ENCODE assay signal across 9 cellular contexts in the genomic region with DNA sequence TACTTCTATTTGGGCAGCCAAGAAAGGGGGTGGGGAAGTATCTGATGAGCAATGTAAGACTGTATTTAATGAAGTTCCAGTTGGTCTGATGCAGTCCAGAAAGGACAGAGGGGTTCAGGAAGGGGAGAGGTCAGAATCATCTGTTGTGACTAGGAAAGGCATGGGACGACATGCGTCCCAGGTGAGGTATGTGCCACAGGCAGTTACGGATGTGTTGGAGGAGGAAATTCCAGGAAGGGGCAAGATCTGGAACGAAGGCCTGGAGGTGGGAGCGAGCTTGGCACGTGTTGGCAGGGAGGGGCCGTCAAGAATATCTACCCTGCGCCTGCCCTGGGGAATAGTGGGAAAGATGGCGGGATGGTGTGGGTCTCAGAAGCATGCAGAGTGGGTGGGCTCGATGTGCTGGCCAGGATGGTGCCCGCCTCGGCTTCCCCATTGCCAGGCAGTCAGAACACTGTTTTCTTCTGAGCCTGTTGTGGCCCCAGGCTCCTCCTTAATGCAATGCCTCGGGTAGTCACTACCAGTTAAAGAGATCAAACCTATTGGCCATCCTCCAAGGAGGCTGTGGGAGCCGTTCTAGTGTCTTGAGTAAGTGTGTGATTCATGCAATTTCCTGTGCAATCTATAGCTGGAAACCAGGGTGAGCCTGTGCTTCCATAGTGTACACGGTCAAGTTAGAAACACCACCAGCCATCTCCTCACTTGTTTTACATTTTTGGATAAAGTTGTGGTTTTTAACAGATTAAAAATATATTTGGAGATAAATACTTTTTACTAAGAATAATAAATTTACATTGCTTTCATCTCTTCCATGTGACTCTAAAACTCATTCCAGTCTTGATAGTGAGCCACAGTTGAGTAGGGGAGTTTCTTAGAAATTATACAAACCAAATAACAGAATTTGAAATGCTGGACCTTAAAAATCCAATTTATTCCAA. TPM values are rescaled to one million over a fixed set of nuclear protein-coding genes. Genes with fewer than 3 reads are reported as not detected.
DNase-seq lines count a peak whose midpoint lies in the region; ATAC-seq, FAIRE-seq and TF ChIP-seq lines count a peak whose summit lies in the region.
"Had no signal": no experiment of that assay in that cellular context is flagged by ENCODE, and none has a peak within 500 bp of the region (broad histone marks: within the 10 kb centered on the region; RNA-seq: fewer than 3 reads in every experiment).

No MANE protein-coding gene starts in this region.

- H3K9me3 ChIP-seq in liver (ENCODE audit: control insufficient read depth in 4 of 4, low read length in 3 of 4), result no peaks in the 10 kb centered on the region
- H3K9me3 ChIP-seq in HepG2 (ENCODE audit: low read length), result no peaks in the 10 kb centered on the region
- H3K9me3 ChIP-seq in left lung, result no peaks in the 10 kb centered on the region

- FAIRE-seq in HepG2 (lab: Jason Lieb, UNC), result no peak
- FAIRE-seq: G401.6 had no signal

- TF ChIP-seq RAD21 in liver (IDR thresholded peaks at IDR 0.05) (no peak), HepG2 (CRISPR knock-in tag; IDR thresholded peaks at IDR 0.05) (no peak)

- H3K36me3 ChIP-seq in liver (ENCODE audit: control insufficient read depth in 4 of 4, insufficient read depth in 3 of 4, low read depth in 1 of 4, low read length in 3 of 4) (no peaks in the 10 kb centered on the region), HepG2 (replicated peaks in 1 of 2; ENCODE audit: control insufficient read depth in 1 of 2, insufficient read depth in 2 of 2, low read length in 2 of 2) (no peaks in the 10 kb centered on the region), left lung (peaks cover 0 to 13% of the 10 kb centered on the region in 2 donors)

- POLR2A ChIA-PET in HepG2 (lab: Yijun Ruan, JAX), result no interaction called here
- POLR2A ChIA-PET in naive thymus-derived CD8-positive, alpha-beta T cell (lab: Charles Lee), result no interaction called here

- H3K9ac ChIP-seq in liver (ENCODE audit: low read depth in 1 of 2, low read length in 2 of 2) (no peak overlapping the region), HepG2 (ENCODE audit: insufficient read depth, low read depth, low read length) (no peak overlapping the region)

- H3K4me1 ChIP-seq in liver (ENCODE audit: control insufficient read depth in 4 of 4, insufficient read depth in 4 of 4, low read length in 3 of 4), result peaks cover 0 to 3% (median 0%) of the 10 kb centered on the region in 4 donors
- H3K4me1 ChIP-seq in HepG2 (ENCODE audit: insufficient read depth, low read length), result peaks cover 23% of the 10 kb centered on the region
- peaks cover 35 to 63% of the 10 kb centered on the region in 2 donors for H3K4me1 ChIP-seq in left lung

- H2AFZ ChIP-seq in HepG2 (ENCODE audit: low read length), result no peak overlapping the region

- 76% methylated on average over 15 of the region's 15 CpGs for WGBS in liver
- WGBS in HepG2 (ENCODE audit: low lambda C conversion rate), result 65% methylated on average over 12 of the region's 15 CpGs

- no peaks in the 10 kb centered on the region for H3K27me3 ChIP-seq in liver (ENCODE audit: control insufficient read depth in 4 of 4, insufficient read depth in 4 of 4, low read length in 3 of 4)
- H3K27me3 ChIP-seq in HepG2 (ENCODE audit: control insufficient read depth in 1 of 2, insufficient read depth in 2 of 2, low read length in 2 of 2), result no peaks in the 10 kb centered on the region
- no peaks in the 10 kb centered on the region for H3K27me3 ChIP-seq in left lung

- no peaks in the 10 kb centered on the region for H3K36me3 Mint-ChIP-seq in naive thymus-derived CD8-positive, alpha-beta T cell

- DNase-seq in HepG2 (ENCODE audit: low spot score) (no peak), astrocyte of the cerebellum (ENCODE audit: low read depth) (peak; percentile 96), left lung (peak in 1 of 2 donors; percentile 81), NAMALWA (ENCODE audit: low spot score) (no peak), DMS153 (lab: John Stamatoyannopoulos, UW) (no peak)
- no peak for DNase-seq in naive thymus-derived CD8-positive, alpha-beta T cell

- H3K4me3 Mint-ChIP-seq in naive thymus-derived CD8-positive, alpha-beta T cell, result no peak overlapping the region

- ATAC-seq in HepG2 (no peak), left lung (peak; percentile 52), HG03108 (IDR thresholded peaks at IDR 0.05; ENCODE audit: unreplicated experiment) (no peak)
- ATAC-seq in naive thymus-derived CD8-positive, alpha-beta T cell, result no peak

- peaks cover 2 to 19% (median 4%) of the 10 kb centered on the region in 5 donors for H3K27me3 Mint-ChIP-seq in naive thymus-derived CD8-positive, alpha-beta T cell

- H3K9me3 Mint-ChIP-seq in naive thymus-derived CD8-positive, alpha-beta T cell, result peaks cover 0 to 8% (median 0%) of the 10 kb centered on the region in 9 donors

- no peak overlapping the region for H3K27ac Mint-ChIP-seq in naive thymus-derived CD8-positive, alpha-beta T cell

- H3K27ac ChIP-seq in liver (ENCODE audit: low read depth in 1 of 2, low read length in 2 of 2), result peak overlapping the region; percentile 70 to 85
- H3K27ac ChIP-seq in HepG2 (ENCODE audit: extremely low read length, insufficient read depth, low read length), result no peak overlapping the region
- peak overlapping the region; percentile 69 to 91 for H3K27ac ChIP-seq in left lung

- no peak for TF ChIP-seq POLR2A in HepG2 (IDR thresholded peaks at IDR 0.05; ENCODE audit: insufficient read depth in 1 of 2, low read depth in 2 of 2, low read length in 2 of 2)

- BruUV-seq in HepG2 (replicated peaks; lab: Mats Ljungman, UMichigan), result no TSS peak

- H3K79me2 ChIP-seq in HepG2 (ENCODE audit: insufficient read depth, low read length), result no peaks in the 10 kb centered on the region

- no peaks in the 10 kb centered on the region for H4K20me1 ChIP-seq in HepG2 (ENCODE audit: insufficient read depth, low read length)

- no peak for TF ChIP-seq CTCF in liver (IDR thresholded peaks at IDR 0.05; ENCODE audit: low read depth, low read length, missing input control)
- TF ChIP-seq CTCF in HepG2 (CRISPR knock-in tag; IDR thresholded peaks at IDR 0.05), result no peak
- no peak for TF ChIP-seq CTCF in astrocyte of the cerebellum (IDR thresholded peaks at IDR 0.05; ENCODE audit: low read depth, low read length, missing control alignments)
- no peak for TF ChIP-seq CTCF in left lung (IDR thresholded peaks at IDR 0.05)

- no peak overlapping the region for H3K4me2 ChIP-seq in HepG2 (ENCODE audit: low read depth, low read length)

- H3K4me1 Mint-ChIP-seq in naive thymus-derived CD8-positive, alpha-beta T cell, result peaks cover 0 to 13% (median 2%) of the 10 kb centered on the region in 4 donors

- in situ Hi-C loops in HepG2 (cut with HindIII; ENCODE audit: extremely low pct_ligation_motif_present, low pct_unique_long_range_greater_than_20kb), result no loop called here
- in situ Hi-C loops in astrocyte of the cerebellum (cut with HindIII; ENCODE audit: low sequenced_read_pairs), result no loop called here

- CTCF ChIA-PET in HepG2 (lab: Yijun Ruan, JAX; ENCODE audit: low intra/inter-chr PET ratio, low total read pairs), result no interaction called here

- H3K4me3 ChIP-seq in liver (ENCODE audit: low read depth in 1 of 3, low read length in 3 of 3) (no peak overlapping the region), HepG2 (replicated peaks in 1 of 3; ENCODE audit: insufficient read depth in 1 of 3, low read depth in 2 of 3, low read length in 3 of 3) (no peak overlapping the region), astrocyte of the cerebellum (ENCODE audit: low read depth, low read length) (no peak overlapping the region), left lung (no peak overlapping the region)

- intact Hi-C loops in HepG2 (cut with micrococcal nuclease; ENCODE audit: unreplicated experiment) (no loop called here), left lung (cut with DNase I) (no loop called here)

- TF ChIP-seq EP300 in HepG2 (IDR thresholded peaks at IDR 0.05; ENCODE audit: low read depth in 2 of 2, low read length in 2 of 2) (no peak), HepG2 (CRISPR knock-in tag; IDR thresholded peaks at IDR 0.05; ENCODE audit: borderline replicate concordance) (no peak)

TF ChIP-seq in liver, 16 proteins besides CTCF, POLR2A, EP300 and RAD21 (continues in another document):
- TF ChIP-seq YY1 (IDR thresholded peaks at IDR 0.05) (no peak), SP1 (IDR thresholded peaks at IDR 0.05) (no peak)

TF ChIP-seq in HepG2, 621 proteins besides CTCF, POLR2A, EP300 and RAD21 (continues in another document):
- TF ChIP-seq ZNF10 (CRISPR knock-in tag; IDR thresholded peaks at IDR 0.05; ENCODE audit: borderline replicate concordance, low read depth) (no peak), HOXD1 (CRISPR knock-in tag; IDR thresholded peaks at IDR 0.05) (no peak)

RNA-seq across cellular contexts. Expression of a gene that starts 57.6 kb away (rescaled TPM):
- total RNA-seq in liver (under 1 TPM; under 0.01 to 0.09 TPM), HepG2 (2016; rRNA removed; fragmentation: Illumina TruSeq; extraction: Trizol) (not detected in 2 replicates), left lung (under 1 TPM; 0.09 to 0.18 TPM)
- polyA plus RNA-seq in liver (not detected), HepG2 (2011; rRNA removed) (not detected in 2 replicates)
- not detected in 2 replicates for total RNA-seq in HepG2 (2016; cell fraction: cytosol; rRNA removed; fragmentation: Illumina TruSeq; extraction: Trizol; ENCODE audit: low read depth)
- not detected in 2 replicates for total RNA-seq in HepG2 (2016; cell fraction: insoluble cytoplasmic fraction; rRNA removed; fragmentation: Illumina TruSeq; extraction: Trizol)
- not detected in 2 replicates for total RNA-seq in HepG2 (2016; cell fraction: membrane; rRNA removed; fragmentation: Illumina TruSeq; extraction: Trizol)
- not detected in 2 replicates for total RNA-seq in HepG2 (2016; cell fraction: nucleus; rRNA removed; fragmentation: Illumina TruSeq; extraction: Trizol)
- polyA plus RNA-seq in HepG2 (2011; cell fraction: cytosol; rRNA removed), result not detected in 2 replicates
- 0.09 TPM in 1 of 2 replicates, not detected in the other for polyA plus RNA-seq in HepG2 (2011; cell fraction: nucleus; rRNA removed)
- polyA plus RNA-seq in HepG2 (2012), result 0.08 TPM in 1 of 2 replicates, not detected in the other
- 0.06 TPM in 1 of 2 replicates, not detected in the other for polyA plus RNA-seq in HepG2 (2016; cell fraction: cytosol; fragmentation: Illumina TruSeq; extraction: Trizol; ENCODE audit: low read depth)
- not detected in 2 replicates for polyA plus RNA-seq in HepG2 (2016; cell fraction: insoluble cytoplasmic fraction; fragmentation: Illumina TruSeq; extraction: Trizol; ENCODE audit: low read depth)
- polyA plus RNA-seq in HepG2 (2016; cell fraction: membrane; fragmentation: Illumina TruSeq; extraction: Trizol; ENCODE audit: low read depth), result not detected in 2 replicates
- not detected in 2 replicates for polyA plus RNA-seq in HepG2 (2016; cell fraction: nucleus; fragmentation: Illumina TruSeq; extraction: Trizol; ENCODE audit: insufficient read depth, low read depth)
- 0.35 TPM in 1 of 2 replicates, not detected in the other for polyA minus RNA-seq in HepG2 (2011; rRNA and poly(A)+ RNA removed; ENCODE audit: low replicate concordance)
- not detected in 2 replicates for polyA minus RNA-seq in HepG2 (2011; cell fraction: cytosol; rRNA and poly(A)+ RNA removed)
- not detected in 2 replicates for polyA minus RNA-seq in HepG2 (2011; cell fraction: nucleus; rRNA and poly(A)+ RNA removed)
- total RNA-seq in naive thymus-derived CD8-positive, alpha-beta T cell, result not detected
- not detected for polyA plus RNA-seq in naive thymus-derived CD8-positive, alpha-beta T cell
